In the genomic region with DNA sequence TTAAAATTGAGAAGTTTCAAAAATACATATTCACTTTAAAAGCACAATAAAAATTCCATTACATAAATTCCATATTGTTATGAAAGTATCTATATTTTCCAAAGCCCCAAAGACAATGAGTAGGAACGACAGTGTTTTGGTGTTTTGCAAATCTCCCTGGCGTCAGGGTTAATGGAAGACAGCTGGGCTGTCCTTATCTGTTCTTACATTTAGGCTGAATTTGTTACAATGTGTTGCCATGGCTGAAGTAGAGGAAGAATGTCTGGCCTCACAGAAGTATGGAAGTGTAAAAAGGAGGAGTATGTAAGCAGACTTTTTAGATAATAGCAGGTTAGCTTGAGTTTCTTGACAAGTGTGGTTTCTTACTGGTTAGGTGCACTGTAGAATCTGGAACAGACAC, we compare ENCODE assay signal across 24 cellular contexts.
DNase-seq lines count a peak whose midpoint lies in the region; ATAC-seq and TF ChIP-seq lines count a peak whose summit lies in the region.
"Had no signal": no experiment of that assay in that cellular context is flagged by ENCODE, and none has a peak within 500 bp of the region (broad histone marks: within the 10 kb centered on the region; RNA-seq: fewer than 3 reads in every experiment).

No MANE protein-coding gene starts in this region.

- DNase-seq in left ventricle myocardium inferior = no peak
- DNase-seq in cardiac septum (ENCODE audit: low spot score) = no peak
- peak; percentile 77 for DNase-seq in fibroblast of gingiva (ENCODE audit: low read depth)
- no peak for DNase-seq in NCI-H1436 (lab: John Stamatoyannopoulos, UW)
- DNase-seq in NCI-H2107 treated with DMSO at 0.1 percent for 48 hours (lab: John Stamatoyannopoulos, UW; ENCODE audit: unreplicated experiment) = no peak
- DNase-seq: activated CD4-positive, alpha-beta T cell treated with anti-CD3 and anti-CD28 coated beads, Interleukin-2, amount 10 ng/mL, durations not matched to agents 7 days and 5 days; activated CD8-positive, alpha-beta memory T cell treated with anti-CD3 and anti-CD28 coated beads, Interleukin-2, amount 10 ng/mL, durations not matched to agents 7 days and 5 days; activated naive CD4-positive, alpha-beta T cell treated with anti-CD3 and anti-CD28 coated beads, Interleukin-2, amount 50 U/mL, for 16 hours; BE2C; DMS79; heart right ventricle; NCI-H1105; NCI-H2029 treated with DMSO at 0.1 percent for 48 hours; NCI-H446; SIG-M5 had no signal

- H3K9me3 ChIP-seq in left ventricle myocardium inferior (replicated peaks) = no peaks in the 10 kb centered on the region
- H3K9me3 ChIP-seq: BE2C, esophagus muscularis mucosa, heart right ventricle, thoracic aorta had no signal

- no peak for ATAC-seq in GM21367 (IDR thresholded peaks at IDR 0.05; ENCODE audit: unreplicated experiment)
- no peak for ATAC-seq in GM21381 (IDR thresholded peaks at IDR 0.05; ENCODE audit: unreplicated experiment)
- ATAC-seq: activated CD8-positive, alpha-beta memory T cell treated with anti-CD3 and anti-CD28 coated beads, Interleukin-2, amount 10 ng/mL, durations not matched to agents 7 days and 5 days; PC-3; stimulated activated memory B cell treated with anti-CD40 and anti-IgM and Interleukin-4, amounts not matched to agents 10 μg/mL and 1 μg/mL and 100 μg/mL, for 72 hours had no signal

- H3K4me3 ChIP-seq in left ventricle myocardium inferior = no peak overlapping the region
- H3K4me3 ChIP-seq: esophagus muscularis mucosa, heart right ventricle, skin epidermis, thoracic aorta had no signal

- H3K27me3 Mint-ChIP-seq in nephron (ENCODE audit: low read depth) = no peaks in the 10 kb centered on the region

- H3K27me3 ChIP-seq in left ventricle myocardium inferior (ENCODE audit: low read depth) = no peaks in the 10 kb centered on the region
- H3K27me3 ChIP-seq: BE2C, esophagus muscularis mucosa, heart right ventricle had no signal

- H3K4me1 Mint-ChIP-seq in nephron = peaks cover 73% of the 10 kb centered on the region
- H3K4me1 Mint-ChIP-seq: IgD-negative memory B cell had no signal

- H3K4me1 ChIP-seq in left ventricle myocardium inferior = peaks cover 40% of the 10 kb centered on the region
- H3K4me1 ChIP-seq: BE2C had no signal

- peak overlapping the region; percentile 38 to 89 (median 83) for H3K27ac Mint-ChIP-seq in nephron
- H3K27ac Mint-ChIP-seq: activated CD4-positive, alpha-beta T cell treated with anti-CD3 and anti-CD28 coated beads, Interleukin-2, amount 10 ng/mL, durations not matched to agents 7 days and 5 days; activated CD8-positive, alpha-beta memory T cell treated with anti-CD3 and anti-CD28 coated beads, Interleukin-2, amount 10 ng/mL, durations not matched to agents 7 days and 5 days; stimulated activated memory B cell treated with anti-CD40 and anti-IgM and Interleukin-4, amounts not matched to agents 10 μg/mL and 1 μg/mL and 100 μg/mL, for 72 hours had no signal

- H3K27ac ChIP-seq in left ventricle myocardium inferior (replicated peaks) = peak overlapping the region; percentile 22
- H3K27ac ChIP-seq: esophagus muscularis mucosa, thoracic aorta had no signal

- no peak overlapping the region for H3K4me3 Mint-ChIP-seq in nephron
- H3K4me3 Mint-ChIP-seq: activated CD4-positive, alpha-beta T cell treated with anti-CD3 and anti-CD28 coated beads, Interleukin-2, amount 10 ng/mL, durations not matched to agents 7 days and 5 days; activated CD8-positive, alpha-beta memory T cell treated with anti-CD3 and anti-CD28 coated beads, Interleukin-2, amount 10 ng/mL, durations not matched to agents 7 days and 5 days; IgD-negative memory B cell; stimulated activated memory B cell treated with anti-CD40 and anti-IgM and Interleukin-4, amounts not matched to agents 10 μg/mL and 1 μg/mL and 100 μg/mL, for 72 hours had no signal

- TF ChIP-seq CTCF in left ventricle myocardium inferior (IDR thresholded peaks at IDR 0.05; ENCODE audit: borderline replicate concordance) (no peak), nephron (IDR thresholded peaks at IDR 0.05; ENCODE audit: unreplicated experiment in 3 of 3) (no peak)

- no peaks in the 10 kb centered on the region for H3K36me3 Mint-ChIP-seq in nephron (ENCODE audit: low read depth)
- H3K36me3 Mint-ChIP-seq: IgD-negative memory B cell; stimulated activated memory B cell treated with anti-CD40 and anti-IgM and Interleukin-4, amounts not matched to agents 10 μg/mL and 1 μg/mL and 100 μg/mL, for 72 hours had no signal

- no peaks in the 10 kb centered on the region for H3K9me3 Mint-ChIP-seq in nephron
- H3K9me3 Mint-ChIP-seq: activated CD4-positive, alpha-beta T cell treated with anti-CD3 and anti-CD28 coated beads, Interleukin-2, amount 10 ng/mL, durations not matched to agents 7 days and 5 days; stimulated activated memory B cell treated with anti-CD40 and anti-IgM and Interleukin-4, amounts not matched to agents 10 μg/mL and 1 μg/mL and 100 μg/mL, for 72 hours had no signal

- H3K36me3 ChIP-seq in left ventricle myocardium inferior = no peaks in the 10 kb centered on the region
- H3K36me3 ChIP-seq: BE2C, esophagus muscularis mucosa, heart right ventricle, thoracic aorta had no signal

- intact Hi-C loops in left ventricle myocardium inferior (cut with micrococcal nuclease) (no loop called here), cardiac septum (cut with DNase I) (no loop called here)
